1 cellular context compared by ENCODE assay signal in genomic region chr1:234980224-234980656, GRCh38.
TF ChIP-seq lines count a peak whose summit lies in the region.

No MANE protein-coding gene starts in this region.

TF ChIP-seq in WTC11, 78 proteins besides CTCF, POLR2A, EP300 and RAD21 (continued from another document):
- TF ChIP-seq ERG (CRISPR knock-in tag; IDR thresholded peaks at IDR 0.05) (no peak), TP53 (CRISPR knock-in tag; IDR thresholded peaks at IDR 0.05) (no peak), NFE2L1 (CRISPR knock-in tag; IDR thresholded peaks at IDR 0.05) (no peak)
- TF ChIP-seq, protein P1, sequence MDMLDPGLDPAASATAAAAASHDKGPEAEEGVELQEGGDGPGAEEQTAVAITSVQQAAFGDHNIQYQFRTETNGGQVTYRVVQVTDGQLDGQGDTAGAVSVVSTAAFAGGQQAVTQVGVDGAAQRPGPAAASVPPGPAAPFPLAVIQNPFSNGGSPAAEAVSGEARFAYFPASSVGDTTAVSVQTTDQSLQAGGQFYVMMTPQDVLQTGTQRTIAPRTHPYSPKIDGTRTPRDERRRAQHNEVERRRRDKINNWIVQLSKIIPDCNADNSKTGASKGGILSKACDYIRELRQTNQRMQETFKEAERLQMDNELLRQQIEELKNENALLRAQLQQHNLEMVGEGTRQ (CRISPR knock-in tag; IDR thresholded peaks at IDR 0.05): no peak
